In genomic region chr1:225882008-225882698, GRCh38 we compare ENCODE assay signal across 8 cellular contexts. TPM values are rescaled to one million over a fixed set of nuclear protein-coding genes. Genes with fewer than 3 reads are reported as not detected.
A peak's percentile ranks its signal among the peaks of the same experiment; 100 is the strongest.
DNase-seq lines count a peak whose midpoint lies in the region; ATAC-seq and TF ChIP-seq lines count a peak whose summit lies in the region.

Gene TMEM63A, minus strand, starts transcription at chr1:225882380. Its CDS starts 4,800 bp downstream, at chr1:225877580.

- no peaks in the 10 kb centered on the region for H3K27me3 Mint-ChIP-seq in activated T-helper 17 cell treated with anti-CD3 and anti-CD28 coated beads, Interleukin-2, amount 50 U/mL, for 72 hours
- no peaks in the 10 kb centered on the region for H3K27me3 Mint-ChIP-seq in nephron (ENCODE audit: low read depth)
- H3K27me3 Mint-ChIP-seq in stimulated activated naive CD8-positive, alpha-beta T cell treated with anti-CD3 and anti-CD28 coated beads, Interleukin-15, amount 100 ng/mL, for 72 hours: no peaks in the 10 kb centered on the region

- peaks cover 37% of the 10 kb centered on the region for H3K36me3 Mint-ChIP-seq in activated T-helper 17 cell treated with anti-CD3 and anti-CD28 coated beads, Interleukin-2, amount 50 U/mL, for 72 hours (ENCODE audit: low read depth)
- no peaks in the 10 kb centered on the region for H3K36me3 Mint-ChIP-seq in nephron (ENCODE audit: low read depth)

- DNase-seq in C1 segment of cervical spinal cord (lab: John Stamatoyannopoulos, UW): peak in 13 of 14 donors; percentile 11 to 90 (median 73)
- peak; percentile 91 for DNase-seq in RKO (ENCODE audit: low spot score)
- peak; percentile 84 for DNase-seq in fibroblast of peridontal ligament (ENCODE audit: extremely low read depth)
- DNase-seq in stimulated activated naive CD8-positive, alpha-beta T cell treated with anti-CD3 and anti-CD28 coated beads, Interleukin-15, amount 100 ng/mL, for 72 hours: peak; percentile 86 to 88

- TF ChIP-seq CTCF in nephron (IDR thresholded peaks at IDR 0.05; ENCODE audit: unreplicated experiment in 3 of 3): peak in 2 of 3 experiments; percentile 21 to 28

- H3K4me1 Mint-ChIP-seq in activated T-helper 17 cell treated with anti-CD3 and anti-CD28 coated beads, Interleukin-2, amount 50 U/mL, for 72 hours: peaks cover 35% of the 10 kb centered on the region
- H3K4me1 Mint-ChIP-seq in nephron: peaks cover 41% of the 10 kb centered on the region
- peaks cover 58% of the 10 kb centered on the region for H3K4me1 Mint-ChIP-seq in stimulated activated naive CD8-positive, alpha-beta T cell treated with anti-CD3 and anti-CD28 coated beads, Interleukin-15, amount 100 ng/mL, for 72 hours

- peak within 1 kb of the TSS; percentile 91 for H3K27ac Mint-ChIP-seq in activated T-helper 17 cell treated with anti-CD3 and anti-CD28 coated beads, Interleukin-2, amount 50 U/mL, for 72 hours
- peak within 1 kb of the TSS; percentile 86 to 96 (median 90) for H3K27ac Mint-ChIP-seq in nephron
- peak within 1 kb of the TSS; percentile 78 to 95 for H3K27ac Mint-ChIP-seq in stimulated activated naive CD8-positive, alpha-beta T cell treated with anti-CD3 and anti-CD28 coated beads, Interleukin-15, amount 100 ng/mL, for 72 hours

- peak within 1 kb of the TSS; percentile 91 for H3K4me3 Mint-ChIP-seq in activated T-helper 17 cell treated with anti-CD3 and anti-CD28 coated beads, Interleukin-2, amount 50 U/mL, for 72 hours
- H3K4me3 Mint-ChIP-seq in nephron: peak within 1 kb of the TSS; percentile 87 to 95 (median 94)
- peak within 1 kb of the TSS; percentile 82 to 88 for H3K4me3 Mint-ChIP-seq in stimulated activated naive CD8-positive, alpha-beta T cell treated with anti-CD3 and anti-CD28 coated beads, Interleukin-15, amount 100 ng/mL, for 72 hours

- H3K9me3 Mint-ChIP-seq in activated T-helper 17 cell treated with anti-CD3 and anti-CD28 coated beads, Interleukin-2, amount 50 U/mL, for 72 hours: no peaks in the 10 kb centered on the region
- no peaks in the 10 kb centered on the region for H3K9me3 Mint-ChIP-seq in nephron
- no peaks in the 10 kb centered on the region for H3K9me3 Mint-ChIP-seq in stimulated activated naive CD8-positive, alpha-beta T cell treated with anti-CD3 and anti-CD28 coated beads, Interleukin-15, amount 100 ng/mL, for 72 hours

- ATAC-seq in GM19025 (IDR thresholded peaks at IDR 0.05; ENCODE audit: low read depth, unreplicated experiment) (peak; percentile 74), HG03342 (IDR thresholded peaks at IDR 0.05; ENCODE audit: unreplicated experiment) (peak; percentile 74)
- peak; percentile 57 for ATAC-seq in activated T-helper 17 cell treated with anti-CD3 and anti-CD28 coated beads, Interleukin-2, amount 50 U/mL, for 72 hours (replicated peaks)
- peak; percentile 74 for ATAC-seq in stimulated activated naive CD8-positive, alpha-beta T cell treated with anti-CD3 and anti-CD28 coated beads, Interleukin-15, amount 100 ng/mL, for 72 hours

RNA-seq across cellular contexts. Expression of gene TMEM63A, which starts in this region (rescaled TPM):
- 100 to 1,000 TPM in 1 of 2 donors, 10 to 100 TPM in 1; 74.9 to 242 TPM for total RNA-seq in activated T-helper 17 cell treated with anti-CD3 and anti-CD28 coated beads, Interleukin-2, amount 50 U/mL, for 72 hours

Comparison
In these comparisons a context has a peak if more than half of its experiments do, and no peak if none do; other contexts are left out.
1. Peak in every context shown above with its lines: DNase-seq and ATAC-seq.